ENCODE assay signal across 10 cellular contexts in genomic region chr1:41513388-41513745, GRCh38. TPM values are rescaled to one million over a fixed set of nuclear protein-coding genes. Genes with fewer than 3 reads are reported as not detected.
DNase-seq lines count a peak whose midpoint lies in the region; ATAC-seq and TF ChIP-seq lines count a peak whose summit lies in the region.
"Had no signal": no experiment of that assay in that cellular context is flagged by ENCODE, and none has a peak within 500 bp of the region (broad histone marks: within the 10 kb centered on the region; RNA-seq: fewer than 3 reads in every experiment).

No MANE protein-coding gene starts in this region.

- H4K20me1 ChIP-seq in OCI-LY3 (ENCODE audit: insufficient read depth, low read length) (no peaks in the 10 kb centered on the region), fibroblast of lung (ENCODE audit: control insufficient read depth, extremely low read depth, insufficient read depth, low read length) (no peaks in the 10 kb centered on the region)

- no peaks in the 10 kb centered on the region for H3K27me3 Mint-ChIP-seq in type B pancreatic cell

- H3K9ac ChIP-seq in OCI-LY3 (ENCODE audit: low read length) (no peak overlapping the region), fibroblast of lung (ENCODE audit: insufficient read depth, low read length) (no peak overlapping the region)

- H3K4me3 Mint-ChIP-seq in type B pancreatic cell = no peak overlapping the region

- H3K9me3 Mint-ChIP-seq in type B pancreatic cell = no peaks in the 10 kb centered on the region

- H3K4me3 ChIP-seq in OCI-LY3 (ENCODE audit: low read length) = no peak overlapping the region
- H3K4me3 ChIP-seq in fibroblast of lung (replicated peaks in 1 of 4; ENCODE audit: control extremely low read depth in 1 of 4, insufficient read depth in 1 of 4, low read depth in 3 of 4, low read length in 4 of 4) = no peak overlapping the region
- H3K4me3 ChIP-seq: mucosa of descending colon had no signal

- H2AFZ ChIP-seq in OCI-LY3 (ENCODE audit: low read depth, low read length) = no peak overlapping the region
- H2AFZ ChIP-seq in fibroblast of lung (ENCODE audit: low read length) = no peak overlapping the region

- H3K9me3 ChIP-seq in OCI-LY3 (ENCODE audit: insufficient read depth, low read length) = no peaks in the 10 kb centered on the region
- no peaks in the 10 kb centered on the region for H3K9me3 ChIP-seq in fibroblast of lung (ENCODE audit: control insufficient read depth, insufficient read depth, low read depth, low read length)
- H3K9me3 ChIP-seq: mucosa of descending colon had no signal

- H3K79me2 ChIP-seq in OCI-LY3 (ENCODE audit: low read length) = no peaks in the 10 kb centered on the region
- H3K79me2 ChIP-seq in fibroblast of lung (ENCODE audit: control insufficient read depth, insufficient read depth, low read length) = no peaks in the 10 kb centered on the region

- H3K27ac ChIP-seq in OCI-LY3 (ENCODE audit: low read length) = no peak overlapping the region
- no peak overlapping the region for H3K27ac ChIP-seq in fibroblast of lung (ENCODE audit: insufficient read depth, low read length)

- H3K4me1 ChIP-seq in OCI-LY3 (ENCODE audit: low read length) (peaks cover 3% of the 10 kb centered on the region; the same call in 1 of the 2 replicates), fibroblast of lung (ENCODE audit: control insufficient read depth, extremely low read depth, insufficient read depth, low read length) (no peaks in the 10 kb centered on the region)

- no peaks in the 10 kb centered on the region for H3K36me3 Mint-ChIP-seq in type B pancreatic cell

- no peak for ATAC-seq in HG03175 (IDR thresholded peaks at IDR 0.05; ENCODE audit: unreplicated experiment)
- ATAC-seq: mucosa of descending colon had no signal

- peaks cover 13% of the 10 kb centered on the region for H3K4me1 Mint-ChIP-seq in type B pancreatic cell (ENCODE audit: unreplicated experiment)

- H3K36me3 ChIP-seq in OCI-LY3 (replicated peaks; ENCODE audit: low read depth, low read length) (peaks cover 48% of the 10 kb centered on the region), fibroblast of lung (ENCODE audit: control insufficient read depth, insufficient read depth, low read length) (no peaks in the 10 kb centered on the region)

- H3K4me2 ChIP-seq in OCI-LY3 (ENCODE audit: low read length) (no peak overlapping the region), fibroblast of lung (ENCODE audit: extremely low read depth, insufficient read depth, low read length) (no peak overlapping the region)

- peak; percentile 44 for DNase-seq in stimulated activated CD4-positive, alpha-beta T cell treated with anti-CD3 and anti-CD28 coated beads, Interleukin-2, amount 100 ng/mL, for 24 hours
- DNase-seq in stimulated activated CD4-positive, alpha-beta T cell treated with anti-CD3 and anti-CD28 coated beads, Interleukin-4, amount 100 ng/mL, for 24 hours = no peak
- DNase-seq in fibroblast of lung (ENCODE audit: low read depth in 2 of 2) (no peak), type B pancreatic cell (ENCODE audit: extremely low spot score, unreplicated experiment) (no peak), hypothalamus (lab: John Stamatoyannopoulos, UW) (no peak), T1000 (lab: John Stamatoyannopoulos, UW) (no peak)
- DNase-seq: SW 1271 had no signal

- no peak overlapping the region for H3K27ac Mint-ChIP-seq in type B pancreatic cell

- TF ChIP-seq CTCF in OCI-LY3 (IDR thresholded peaks at IDR 0.05; ENCODE audit: low read depth, low read length) (peak; percentile 42), fibroblast of lung (conservative IDR thresholded peaks at IDR 0.05 in 1 of 2, IDR thresholded peaks at IDR 0.05 in 1 of 2; ENCODE audit: low read depth in 1 of 2, low read length in 2 of 2) (peak; percentile 13 to 39), type B pancreatic cell (conservative IDR thresholded peaks at IDR 0.05) (peak; percentile 58)

- H3K27me3 ChIP-seq in OCI-LY3 (ENCODE audit: low read depth, low read length) (no peaks in the 10 kb centered on the region), fibroblast of lung (ENCODE audit: control insufficient read depth, insufficient read depth, low read length) (no peaks in the 10 kb centered on the region)

RNA-seq across cellular contexts. Expression of gene EDN2, which starts 28.9 kb away (rescaled TPM):
- total RNA-seq in fibroblast of lung (not detected in 2 replicates), type B pancreatic cell (ENCODE audit: low replicate concordance) (0.24 and 1.0 TPM in 2 replicates)
- not detected in 2 replicates for polyA plus RNA-seq in fibroblast of lung
- polyA plus RNA-seq in fibroblast of lung (2012) = not detected in 2 replicates
- not detected in 2 replicates for polyA minus RNA-seq in fibroblast of lung (ENCODE audit: low replicate concordance)

Comparison
In these comparisons a context has a peak if more than half of its experiments do, and no peak if none do; other contexts are left out.
1. DNase-seq: peak in stimulated activated CD4-positive, alpha-beta T cell treated with anti-CD3 and anti-CD28 coated beads, Interleukin-2, amount 100 ng/mL, for 24 hours (2 of 2); none in stimulated activated CD4-positive, alpha-beta T cell treated with anti-CD3 and anti-CD28 coated beads, Interleukin-4, amount 100 ng/mL, for 24 hours (single experiment), fibroblast of lung (0 of 2), type B pancreatic cell (single experiment), hypothalamus (0 of 51) and T1000 (single experiment).
2. Peak in every context shown above with its lines, with median percentiles within 50 percentile points of each other: CTCF ChIP-seq.